Comparison of ENCODE assay signal across 9 cellular contexts in genomic region chr5:124706729-124707361, GRCh38. TPM values are rescaled to one million over a fixed set of nuclear protein-coding genes. Genes with fewer than 3 reads are reported as not detected.
A peak's percentile ranks its signal among the peaks of the same experiment; 100 is the strongest.
DNase-seq lines count a peak whose midpoint lies in the region; ATAC-seq and TF ChIP-seq lines count a peak whose summit lies in the region.
"Had no signal": no experiment of that assay in that cellular context is flagged by ENCODE, and none has a peak within 500 bp of the region (broad histone marks: within the 10 kb centered on the region; RNA-seq: fewer than 3 reads in every experiment).

No MANE protein-coding gene starts in this region.

- H3K27me3 ChIP-seq in GM23248 (replicated peaks; ENCODE audit: insufficient read depth) (no peaks in the 10 kb centered on the region), gastroesophageal sphincter (no peaks in the 10 kb centered on the region), gastrocnemius medialis (no peaks in the 10 kb centered on the region)

- no peak overlapping the region for H3K4me2 ChIP-seq in GM23248 (ENCODE audit: unreplicated experiment)

- H3K4me3 ChIP-seq in GM23248: no peak overlapping the region
- H3K4me3 ChIP-seq in gastroesophageal sphincter: peak overlapping the region; percentile 27 to 28
- H3K4me3 ChIP-seq in gastrocnemius medialis: peak overlapping the region in 3 of 4 donors; percentile 6 to 16 (median 7)

- H3K27ac ChIP-seq in GM23248 (no peak overlapping the region), gastroesophageal sphincter (peak overlapping the region; percentile 57 to 75 (median 69)), gastrocnemius medialis (no peak overlapping the region)

- no peaks in the 10 kb centered on the region for H3K36me3 ChIP-seq in GM23248 (ENCODE audit: low read depth)
- H3K36me3 ChIP-seq in gastroesophageal sphincter: no peaks in the 10 kb centered on the region
- H3K36me3 ChIP-seq in gastrocnemius medialis: no peaks in the 10 kb centered on the region

- no peaks in the 10 kb centered on the region for H3K9me2 ChIP-seq in GM23248 (ENCODE audit: insufficient read depth)

- TF ChIP-seq CTCF in gastroesophageal sphincter (IDR thresholded peaks at IDR 0.05) (no peak), gastrocnemius medialis (IDR thresholded peaks at IDR 0.05 in 4 of 5, conservative IDR thresholded peaks at IDR 0.05 in 1 of 5) (no peak)

- no peaks in the 10 kb centered on the region for H3F3A ChIP-seq in GM23248 (ENCODE audit: insufficient read depth)

- TF ChIP-seq EP300 in gastroesophageal sphincter (IDR thresholded peaks at IDR 0.05): no peak

- no peaks in the 10 kb centered on the region for H3K79me2 ChIP-seq in GM23248 (ENCODE audit: insufficient read depth)

- intact Hi-C loops in gastrocnemius medialis (cut with DNase I; ENCODE audit: low total_unique reads): no loop called here

- H2AFZ ChIP-seq in GM23248: no peak overlapping the region

- DNase-seq in GM23248 (peak; percentile 23), NCI-H774 (lab: John Stamatoyannopoulos, UW) (peak; percentile 57), gastrocnemius medialis (no peak), GM19238 (ENCODE audit: insufficient read length, low spot score) (no peak), dedifferentiated amniotic fluid mesenchymal stem cell (ENCODE audit: extremely low spot score) (no peak)
- DNase-seq: T-helper 17 cell had no signal

- H3K9ac ChIP-seq in GM23248: no peak overlapping the region

- in situ Hi-C loops in GM23248 (cut with MboI) (no loop called here), gastrocnemius medialis (cut with MboI; ENCODE audit: low sequenced_read_pairs in 4 of 4) (no loop called here)

- H3K9me3 ChIP-seq in GM23248 (ENCODE audit: low read depth) (no peaks in the 10 kb centered on the region), gastroesophageal sphincter (no peaks in the 10 kb centered on the region), gastrocnemius medialis (no peaks in the 10 kb centered on the region)

- 42% methylated on average over 12 to 13 of the region's 13 CpGs for WGBS in GM23248 (ENCODE audit: low coverage in 1 of 2, low lambda C conversion rate in 2 of 2, missing lambda C conversion rate in 2 of 2), 2 experiments
- 0 to 7% methylated on average over 6 to 9 of the region's 13 CpGs for WGBS in gastroesophageal sphincter (ENCODE audit: low coverage in 1 of 2), 2 donors

- ATAC-seq in gastroesophageal sphincter (no peak), gastrocnemius medialis (peak in 1 of 2 donors; percentile 35), GM21367 (IDR thresholded peaks at IDR 0.05; ENCODE audit: unreplicated experiment) (no peak), GM18861 (IDR thresholded peaks at IDR 0.05; ENCODE audit: unreplicated experiment) (no peak)

- H3K4me1 ChIP-seq in GM23248 (ENCODE audit: insufficient read depth): no peaks in the 10 kb centered on the region
- H3K4me1 ChIP-seq in gastroesophageal sphincter: peaks cover 18 to 88% (median 35%) of the 10 kb centered on the region in 3 donors
- H3K4me1 ChIP-seq in gastrocnemius medialis: peaks cover 62% of the 10 kb centered on the region in 2 donors

- no peaks in the 10 kb centered on the region for H4K20me1 ChIP-seq in GM23248 (ENCODE audit: insufficient read depth)

- TF ChIP-seq POLR2A in gastroesophageal sphincter (IDR thresholded peaks at IDR 0.05) (no peak), gastrocnemius medialis (IDR thresholded peaks at IDR 0.05) (no peak)

RNA-seq across cellular contexts. Expression of gene ZNF608, which starts 39.6 kb away (rescaled TPM):
- total RNA-seq in GM23248 (2014; rRNA removed; shearing (Covaris generic)): 2.1 and 2.4 TPM in 2 replicates
- 1.1 and 1.4 TPM in 2 replicates for polyA plus RNA-seq in GM23248 (2016; fragmentation: Nextera tagmentation; extraction: Ambion mirVana)
- total RNA-seq in gastroesophageal sphincter: 10 to 100 TPM; 24.4 to 41.4 (median 36.1) TPM
- total RNA-seq in gastrocnemius medialis: 10 to 100 TPM in 3 of 4 donors, 1 to 10 TPM in 1; 7.3 to 27.4 (median 17.5) TPM

Comparison
In these comparisons a context has a peak if more than half of its experiments do, and no peak if none do; other contexts are left out.
1. DNase-seq: peak in GM23248 (single experiment) and NCI-H774 (single experiment); none in gastrocnemius medialis (0 of 2), GM19238 (single experiment) and dedifferentiated amniotic fluid mesenchymal stem cell (single experiment).
2. H3K27ac ChIP-seq: peak in gastroesophageal sphincter (4 of 4); none in GM23248 (single experiment) and gastrocnemius medialis (0 of 4).